ENCODE assay signal across 26 cellular contexts in the genomic region with DNA sequence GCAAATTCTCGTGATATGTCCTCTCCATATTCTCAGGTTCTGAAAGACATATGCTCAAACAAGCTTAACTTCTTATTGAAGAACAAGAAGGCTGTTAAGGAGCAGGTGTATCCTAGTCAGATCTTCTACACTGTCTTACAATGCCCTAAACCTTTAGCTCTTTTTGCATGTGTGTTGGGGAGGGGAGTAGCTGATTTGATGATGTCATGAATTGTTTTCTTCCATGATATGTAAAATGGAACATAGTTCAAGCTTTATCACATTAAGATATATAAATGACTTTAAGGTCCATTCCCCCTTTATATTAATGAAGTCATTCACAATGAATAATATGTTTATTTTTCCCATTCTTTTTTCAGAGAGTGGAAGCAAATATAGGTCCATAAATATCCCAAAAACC.
"Had no signal": no experiment of that assay in that cellular context is flagged by ENCODE, and none has a peak within 500 bp of the region (broad histone marks: within the 10 kb centered on the region; RNA-seq: fewer than 3 reads in every experiment).

No MANE protein-coding gene starts in this region.

- DNase-seq: stimulated activated CD4-positive, alpha-beta T cell treated with anti-CD3 and anti-CD28 coated beads, Interleukin-2, amount 100 ng/mL, for 48 hours; stimulated activated CD4-positive, alpha-beta T cell treated with anti-CD3 and anti-CD28 coated beads, Interleukin-4, amount 100 ng/mL, for 1 hour; stimulated activated CD4-positive, alpha-beta T cell treated with anti-CD3 and anti-CD28 coated beads, Interleukin-4, amount 100 ng/mL, for 24 hours; stimulated activated CD4-positive, alpha-beta T cell treated with anti-CD3 and anti-CD28 coated beads, Interleukin-4, amount 100 ng/mL, for 4 hours; stimulated activated CD8-positive, alpha-beta memory T cell treated with anti-CD3 and anti-CD28 coated beads, Interleukin-4, amount 100 ng/mL, for 48 hours; stimulated activated naive B cell treated with anti-CD40 and anti-IgM and Interleukin-4, amounts not matched to agents 10 μg/mL and 1 μg/mL and 100 μg/mL, for 72 hours; stimulated activated naive CD4-positive, alpha-beta T cell; stimulated activated naive CD4-positive, alpha-beta T cell treated with Interleukin-2 at 50 U/mL for 16 hours; stimulated activated naive CD8-positive, alpha-beta T cell treated with anti-CD3 and anti-CD28 coated beads, Interleukin-15, amount 100 ng/mL, for 72 hours; stimulated activated naive CD8-positive, alpha-beta T cell treated with anti-CD3 and anti-CD28 coated beads, Interleukin-15, Interleukin-2, amounts not matched to agents 100 U/mL and 50 U/mL, for 24 hours; stomach; substantia nigra; testis; thyroid gland; tibial artery; transverse colon; upper lobe of left lung; upper lobe of right lung; uterus had no signal

- H3K4me3 ChIP-seq: stomach, suprapubic skin, testis, thoracic aorta, thyroid gland, tibial artery, tibial nerve, transverse colon, upper lobe of left lung, upper lobe of right lung, uterus, vagina had no signal

- H3K36me3 ChIP-seq: stomach, suprapubic skin, thoracic aorta, thyroid gland, tibial artery, tibial nerve, transverse colon, upper lobe of left lung, upper lobe of right lung, uterus, vagina had no signal

- ATAC-seq: stimulated activated effector memory CD8-positive, alpha-beta T cell treated with anti-CD3 and anti-CD28 coated beads, Interleukin-12 subunit alpha, Interleukin-12 subunit beta, amount 100 ng/mL, for 72 hours; stimulated activated memory B cell treated with anti-CD40 and anti-IgM and Interleukin-4, amounts not matched to agents 10 μg/mL and 1 μg/mL and 100 μg/mL, for 72 hours; stimulated activated naive B cell treated with anti-CD40 and anti-IgM and Interleukin-4, amounts not matched to agents 10 μg/mL and 1 μg/mL and 100 μg/mL, for 72 hours; stimulated activated naive CD8-positive, alpha-beta T cell treated with anti-CD3 and anti-CD28 coated beads, Interleukin-15, amount 100 ng/mL, for 72 hours; stimulated activated naive CD8-positive, alpha-beta T cell treated with anti-CD3 and anti-CD28 coated beads, Interleukin-15, Interleukin-2, amounts not matched to agents 100 U/mL and 50 U/mL, for 24 hours; upper lobe of right lung had no signal

- H3K27ac ChIP-seq: stomach, suprapubic skin, testis, thoracic aorta, thyroid gland, tibial artery, tibial nerve, transverse colon, upper lobe of left lung, upper lobe of right lung, uterus, vagina had no signal

- H3K9me3 ChIP-seq: suprapubic skin, testis, thoracic aorta, thyroid gland, transverse colon, upper lobe of left lung, upper lobe of right lung, uterus, vagina had no signal

- FAIRE-seq: urothelium cell line had no signal

- H3K27me3 ChIP-seq: stomach, suprapubic skin, testis, thyroid gland, tibial nerve, transverse colon, upper lobe of left lung, upper lobe of right lung, uterus, vagina had no signal

- H3K4me1 ChIP-seq: stomach, suprapubic skin, testis, thyroid gland, tibial artery, tibial nerve, transverse colon, upper lobe of left lung, upper lobe of right lung, uterus, vagina had no signal
